Comparison of ENCODE assay signal across 9 cellular contexts in genomic region chr19:3784607-3785463, GRCh38. TPM values are rescaled to one million over a fixed set of nuclear protein-coding genes. Genes with fewer than 3 reads are reported as not detected.
DNase-seq lines count a peak whose midpoint lies in the region; ATAC-seq and TF ChIP-seq lines count a peak whose summit lies in the region.
"Had no signal": no experiment of that assay in that cellular context is flagged by ENCODE, and none has a peak within 500 bp of the region (broad histone marks: within the 10 kb centered on the region; RNA-seq: fewer than 3 reads in every experiment).

No MANE protein-coding gene starts in this region.

- H3F3A ChIP-seq in GM23248 (ENCODE audit: insufficient read depth), result no peaks in the 10 kb centered on the region

- no peaks in the 10 kb centered on the region for H3K9me2 ChIP-seq in GM23248 (ENCODE audit: insufficient read depth)

- H3K27me3 ChIP-seq in GM23248 (replicated peaks; ENCODE audit: insufficient read depth) (peaks cover 12% of the 10 kb centered on the region), Peyer's patch (no peaks in the 10 kb centered on the region), esophagus squamous epithelium (peaks cover 0 to 63% (median 0%) of the 10 kb centered on the region in 4 donors), rectal smooth muscle tissue (ENCODE audit: control insufficient read depth, insufficient read depth, low read length) (peaks cover 6% of the 10 kb centered on the region)

- H3K27ac ChIP-seq in GM23248, result no peak overlapping the region
- no peak overlapping the region for H3K27ac ChIP-seq in Peyer's patch
- H3K27ac ChIP-seq in esophagus squamous epithelium, result no peak overlapping the region
- no peak overlapping the region for H3K27ac ChIP-seq in rectal smooth muscle tissue (ENCODE audit: low read depth, low read length)
- no peak overlapping the region for H3K27ac ChIP-seq in caudate nucleus (ENCODE audit: low read depth, low read length)

- H3K4me3 ChIP-seq in GM23248 (no peak overlapping the region), Peyer's patch (peak overlapping the region; percentile 26 to 60 (median 54)), esophagus squamous epithelium (peak overlapping the region in 3 of 4 donors; percentile 28 to 54 (median 46)), rectal smooth muscle tissue (ENCODE audit: low read length) (peak overlapping the region; percentile 44)

- no peak for ATAC-seq in HG02763 (IDR thresholded peaks at IDR 0.05; ENCODE audit: unreplicated experiment)

- no peak overlapping the region for H3K4me2 ChIP-seq in GM23248 (ENCODE audit: unreplicated experiment)

- TF ChIP-seq CTCF in Peyer's patch (IDR thresholded peaks at IDR 0.05) (no peak), esophagus squamous epithelium (IDR thresholded peaks at IDR 0.05) (no peak)

- peak; percentile 33 for DNase-seq in GM23248
- DNase-seq in Peyer's patch, result no peak
- no peak for DNase-seq in esophagus squamous epithelium (lab: John Stamatoyannopoulos, UW)
- DNase-seq in caudate nucleus (lab: John Stamatoyannopoulos, UW), result no peak
- DNase-seq in stimulated activated CD4-positive, alpha-beta T cell treated with anti-CD3 and anti-CD28 coated beads, Interleukin-4, amount 100 ng/mL, for 1 hour, result no peak
- DNase-seq: T-helper 9 cell had no signal

- H3K9ac ChIP-seq in GM23248 (no peak overlapping the region), rectal smooth muscle tissue (ENCODE audit: low read length) (no peak overlapping the region)

- intact Hi-C loops in esophagus squamous epithelium (cut with DNase I), result no loop called here

- H4K20me1 ChIP-seq in GM23248 (ENCODE audit: insufficient read depth), result no peaks in the 10 kb centered on the region

- no peak overlapping the region for H2AFZ ChIP-seq in GM23248

- WGBS in GM23248 (ENCODE audit: low coverage in 1 of 2, low lambda C conversion rate in 2 of 2, missing lambda C conversion rate in 2 of 2), 2 experiments, result 20 to 23% methylated on average over 17 to 24 of the region's 25 CpGs
- 26 to 35% methylated on average over 7 to 9 of the region's 25 CpGs for WGBS in esophagus squamous epithelium, 2 donors

- H3K9me3 ChIP-seq in GM23248 (ENCODE audit: low read depth) (no peaks in the 10 kb centered on the region), Peyer's patch (peaks cover 0 to 23% (median 10%) of the 10 kb centered on the region in 4 donors), esophagus squamous epithelium (peaks cover 0 to 22% (median 14%) of the 10 kb centered on the region in 3 donors)

- TF ChIP-seq POLR2A in Peyer's patch (IDR thresholded peaks at IDR 0.05) (no peak), esophagus squamous epithelium (IDR thresholded peaks at IDR 0.05) (no peak)

- no peaks in the 10 kb centered on the region for H3K36me3 ChIP-seq in GM23248 (ENCODE audit: low read depth)
- H3K36me3 ChIP-seq in Peyer's patch, result no peaks in the 10 kb centered on the region
- H3K36me3 ChIP-seq in esophagus squamous epithelium, result no peaks in the 10 kb centered on the region
- no peaks in the 10 kb centered on the region for H3K36me3 ChIP-seq in rectal smooth muscle tissue (ENCODE audit: control insufficient read depth, insufficient read depth, low read length)

- in situ Hi-C loops in GM23248 (cut with MboI), result no loop called here

- H3K4me1 ChIP-seq in GM23248 (ENCODE audit: insufficient read depth) (no peaks in the 10 kb centered on the region), Peyer's patch (peaks cover 0 to 12% (median 4%) of the 10 kb centered on the region in 4 donors), esophagus squamous epithelium (peaks cover 6 to 16% (median 12%) of the 10 kb centered on the region in 3 donors), rectal smooth muscle tissue (ENCODE audit: control insufficient read depth, insufficient read depth, low read length) (no peaks in the 10 kb centered on the region)

- no peaks in the 10 kb centered on the region for H3K79me2 ChIP-seq in GM23248 (ENCODE audit: insufficient read depth)

RNA-seq across cellular contexts. Expression of gene MATK, which starts 1.3 kb away (rescaled TPM):
- not detected in 2 replicates for total RNA-seq in GM23248 (2014; rRNA removed; shearing (Covaris generic))
- polyA plus RNA-seq in GM23248 (2016; fragmentation: Nextera tagmentation; extraction: Ambion mirVana), result not detected in 2 replicates
- total RNA-seq in Peyer's patch (10 to 100 TPM in 1 of 4 donors, 1 to 10 TPM in 3; 2.5 to 13.1 (median 5.6) TPM), esophagus squamous epithelium (1 to 10 TPM in 3 of 4 donors, not detected in 1; 1.1 to 4.4 (median 2.1) TPM)

RNA-seq across cellular contexts. Expression of gene RAX2, which starts 12.8 kb away (rescaled TPM):
- total RNA-seq in GM23248 (2014; rRNA removed; shearing (Covaris generic)), result not detected in 2 replicates
- not detected in 2 replicates for polyA plus RNA-seq in GM23248 (2016; fragmentation: Nextera tagmentation; extraction: Ambion mirVana)
- total RNA-seq in Peyer's patch (not detected), esophagus squamous epithelium (not detected)
- total RNA-seq: dermis microvascular lymphatic vessel endothelial cell had no signal

RNA-seq across cellular contexts. Expression of gene MRPL54, which starts 22.4 kb away (rescaled TPM):
- 18.5 and 57.9 TPM in 2 replicates for total RNA-seq in GM23248 (2014; rRNA removed; shearing (Covaris generic))
- 73.0 and 74.1 TPM in 2 replicates for polyA plus RNA-seq in GM23248 (2016; fragmentation: Nextera tagmentation; extraction: Ambion mirVana)
- total RNA-seq in Peyer's patch (10 to 100 TPM; 21.4 to 58.5 (median 47.2) TPM), esophagus squamous epithelium (10 to 100 TPM; 50.2 to 79.9 (median 60.9) TPM)

RNA-seq across cellular contexts. Expression of gene APBA3, which starts 23.3 kb away (rescaled TPM):
- total RNA-seq in GM23248 (2014; rRNA removed; shearing (Covaris generic)), result 28.3 and 40.0 TPM in 2 replicates
- polyA plus RNA-seq in GM23248 (2016; fragmentation: Nextera tagmentation; extraction: Ambion mirVana), result 16.9 and 18.9 TPM in 2 replicates
- total RNA-seq in Peyer's patch (10 to 100 TPM; 28.5 to 48.1 (median 41.8) TPM), esophagus squamous epithelium (10 to 100 TPM; 12.9 to 26.5 (median 22.7) TPM)
